ENCODE assay signal across 1 cellular context in genomic region chr1:24727490-24728214, GRCh38.
TF ChIP-seq lines count a peak whose summit lies in the region.

No MANE protein-coding gene starts in this region.

TF ChIP-seq in GM12878, 131 proteins besides CTCF, POLR2A, EP300 and RAD21 (continued from another document and continues in another):
- TF ChIP-seq ATF2 (IDR thresholded peaks at IDR 0.05; ENCODE audit: low read length) (peak; percentile 70; the same call in 1 of the 2 replicates), KAT2A (conservative IDR thresholded peaks at IDR 0.05; ENCODE audit: control insufficient read depth, low read depth, low read length) (no peak), SKIL (IDR thresholded peaks at IDR 0.05; ENCODE audit: low read depth, poor library complexity, severe bottlenecking) (peak; percentile 65), ZNF24 (IDR thresholded peaks at IDR 0.05) (no peak), ZZZ3 (IDR thresholded peaks at IDR 0.05; ENCODE audit: control insufficient read depth, insufficient read length, low read depth) (no peak), ZNF384 (IDR thresholded peaks at IDR 0.05; ENCODE audit: borderline replicate concordance, low read depth, low read length) (no peak), E2F4 (IDR thresholded peaks at IDR 0.05; ENCODE audit: low read depth, low read length) (no peak), MEF2A (IDR thresholded peaks at IDR 0.05; ENCODE audit: insufficient read depth, low read depth, low read length) (0 out of 2 replicates have a peak, but pooled peaks have one; percentile 29), RELB (IDR thresholded peaks at IDR 0.05; ENCODE audit: low read depth) (peak; percentile 92), NFIC (IDR thresholded peaks at IDR 0.05; ENCODE audit: low read depth, low read length) (peak; percentile 81; the same call in 1 of the 2 replicates), HDAC2 (IDR thresholded peaks at IDR 0.05) (no peak), PAX5 (IDR thresholded peaks at IDR 0.05; ENCODE audit: borderline replicate concordance, low read depth, low read length) (no peak), IRF5 (IDR thresholded peaks at IDR 0.05; ENCODE audit: borderline replicate concordance) (no peak), CHD1 (IDR thresholded peaks at IDR 0.05; ENCODE audit: low read depth, low read length) (no peak), E2F8 (IDR thresholded peaks at IDR 0.05; ENCODE audit: low read depth, partially characterized antibody) (no peak), CBFB (IDR thresholded peaks at IDR 0.05; ENCODE audit: low read depth) (0 out of 2 replicates have a peak, but pooled peaks have one; percentile 15), ZBTB11 (CRISPR knock-in tag; IDR thresholded peaks at IDR 0.05) (no peak), CHD4 (IDR thresholded peaks at IDR 0.05) (no peak), EED (IDR thresholded peaks at IDR 0.05; ENCODE audit: low read depth) (peak; percentile 97), CEBPZ (IDR thresholded peaks at IDR 0.05; ENCODE audit: low read depth, low read length) (no peak), CHD2 (IDR thresholded peaks at IDR 0.05; ENCODE audit: borderline replicate concordance, low read depth, low read length) (no peak), PAX8 (IDR thresholded peaks at IDR 0.05) (no peak), BACH1 (IDR thresholded peaks at IDR 0.05; ENCODE audit: borderline replicate concordance) (no peak; the same call in 1 of the 2 replicates), MAX (IDR thresholded peaks at IDR 0.05; ENCODE audit: low read depth, low read length) (no peak), USF2 (IDR thresholded peaks at IDR 0.05; ENCODE audit: borderline replicate concordance, low read depth, low read length) (no peak), FOXK2 (IDR thresholded peaks at IDR 0.05) (no peak), EZH2 (IDR thresholded peaks at IDR 0.05; ENCODE audit: borderline replicate concordance, control insufficient read depth, low read depth, low read length) (no peak), ZBED1 (IDR thresholded peaks at IDR 0.05; ENCODE audit: borderline replicate concordance) (no peak), KDM1A (IDR thresholded peaks at IDR 0.05; ENCODE audit: borderline replicate concordance) (no peak), ZNF622 (IDR thresholded peaks at IDR 0.05) (no peak), PKNOX1 (IDR thresholded peaks at IDR 0.05) (peak; percentile 31), CEBPB (IDR thresholded peaks at IDR 0.05; ENCODE audit: borderline replicate concordance in 1 of 2, low read depth in 2 of 2, low read length in 2 of 2) (no peak), SIN3A (IDR thresholded peaks at IDR 0.05; ENCODE audit: low read depth, low read length) (no peak), TCF12 (IDR thresholded peaks at IDR 0.05; ENCODE audit: low read depth, low read length) (peak; percentile 95), JUNB (IDR thresholded peaks at IDR 0.05) (peak; percentile 28; the same call in 1 of the 2 replicates), NRF1 (conservative IDR thresholded peaks at IDR 0.05; ENCODE audit: low read depth, low read length) (no peak), SMC3 (IDR thresholded peaks at IDR 0.05; ENCODE audit: borderline replicate concordance, low read length) (no peak), DPF2 (IDR thresholded peaks at IDR 0.05) (peak; percentile 71; the same call in 1 of the 2 replicates), MTA2 (IDR thresholded peaks at IDR 0.05; ENCODE audit: low read depth) (peak; percentile 85), MYC (IDR thresholded peaks at IDR 0.05; ENCODE audit: insufficient read depth, insufficient read length, insufficient replicate concordance, low read length, severe bottlenecking) (no peak)
